In genomic region chr14:89600950-89601826, GRCh38 we compare ENCODE assay signal across 24 cellular contexts.
DNase-seq lines count a peak whose midpoint lies in the region; ATAC-seq and TF ChIP-seq lines count a peak whose summit lies in the region.
"Had no signal": no experiment of that assay in that cellular context is flagged by ENCODE, and none has a peak within 500 bp of the region (broad histone marks: within the 10 kb centered on the region; RNA-seq: fewer than 3 reads in every experiment).

No MANE protein-coding gene starts in this region.

- peaks cover 8% of the 10 kb centered on the region for H3K9me3 Mint-ChIP-seq in endothelial cell (ENCODE audit: unreplicated experiment)
- peaks cover 8 to 43% (median 25%) of the 10 kb centered on the region in 9 donors for H3K9me3 Mint-ChIP-seq in naive thymus-derived CD8-positive, alpha-beta T cell

- TF ChIP-seq CTCF in endothelial cell (IDR thresholded peaks at IDR 0.05; ENCODE audit: unreplicated experiment): no peak

- no peak overlapping the region for H3K9ac ChIP-seq in HUES48 (ENCODE audit: low read depth, low read length)

- H3K27ac Mint-ChIP-seq in endothelial cell (ENCODE audit: unreplicated experiment): peak overlapping the region; percentile 64
- H3K27ac Mint-ChIP-seq in naive thymus-derived CD8-positive, alpha-beta T cell: peak overlapping the region in 6 of 10 donors; percentile 24 to 65 (median 46)
- H3K27ac Mint-ChIP-seq: activated CD8-positive, alpha-beta memory T cell treated with anti-CD3 and anti-CD28 coated beads, Interleukin-2, amount 10 ng/mL, durations not matched to agents 7 days and 5 days; activated T-helper 17 cell treated with anti-CD3 and anti-CD28 coated beads, Interleukin-2, amount 50 U/mL, for 72 hours; B cell; progenitor cell of endocrine pancreas; stimulated activated naive CD8-positive, alpha-beta T cell treated with anti-CD3 and anti-CD28 coated beads, Interleukin-15, amount 100 ng/mL, for 72 hours had no signal

- H3K36me3 ChIP-seq in HUES48 (ENCODE audit: control insufficient read depth, insufficient read depth, low read length): no peaks in the 10 kb centered on the region; the same call in none of the 2 replicates

- no peak overlapping the region for H3K4me3 Mint-ChIP-seq in endothelial cell (ENCODE audit: unreplicated experiment)
- H3K4me3 Mint-ChIP-seq in naive thymus-derived CD8-positive, alpha-beta T cell: peak overlapping the region in 1 of 10 donors; percentile 37
- H3K4me3 Mint-ChIP-seq: activated CD8-positive, alpha-beta memory T cell treated with anti-CD3 and anti-CD28 coated beads, Interleukin-2, amount 10 ng/mL, durations not matched to agents 7 days and 5 days; activated T-helper 17 cell treated with anti-CD3 and anti-CD28 coated beads, Interleukin-2, amount 50 U/mL, for 72 hours; B cell; naive thymus-derived CD4-positive, alpha-beta T cell had no signal

- POLR2A ChIA-PET in naive thymus-derived CD8-positive, alpha-beta T cell (lab: Charles Lee): interaction anchor here (0.5 to 0.6 kb wide), 2 partner anchors 12 to 102 kb away, joined by 5 to 6 read pairs; no protein-coding TSS in a partner anchor

- peaks cover 24% of the 10 kb centered on the region for H3K9me3 ChIP-seq in HUES48 (ENCODE audit: control insufficient read depth, insufficient read depth, low read length)

- peaks cover 31% of the 10 kb centered on the region for H3K36me3 Mint-ChIP-seq in endothelial cell (ENCODE audit: low read depth, unreplicated experiment)
- H3K36me3 Mint-ChIP-seq in naive thymus-derived CD8-positive, alpha-beta T cell: peaks cover 29 to 48% (median 40%) of the 10 kb centered on the region in 3 donors

- peaks cover 32% of the 10 kb centered on the region for H3K4me1 ChIP-seq in HUES48 (ENCODE audit: control insufficient read depth, insufficient read depth, low read length)
- H3K4me1 ChIP-seq: transverse colon had no signal

- no peaks in the 10 kb centered on the region for H3K27me3 ChIP-seq in HUES48 (ENCODE audit: control insufficient read depth, insufficient read depth, low read length)
- H3K27me3 ChIP-seq: transverse colon had no signal

- peaks cover 9% of the 10 kb centered on the region for H3K4me1 Mint-ChIP-seq in endothelial cell (ENCODE audit: unreplicated experiment)
- H3K4me1 Mint-ChIP-seq in naive thymus-derived CD8-positive, alpha-beta T cell: peaks cover 30 to 57% (median 50%) of the 10 kb centered on the region in 4 donors

- H3K27ac ChIP-seq in HUES48 (ENCODE audit: low read depth, low read length): peak overlapping the region; percentile 36
- H3K27ac ChIP-seq: SK-N-MC, skin epidermis, transverse colon had no signal

- H3K4me3 ChIP-seq in HUES48 (ENCODE audit: low read depth, low read length): no peak overlapping the region
- H3K4me3 ChIP-seq: GM12878, SK-N-MC, skin epidermis, transverse colon had no signal

- DNase-seq in EH (ENCODE audit: low read depth): peak; percentile 98
- DNase-seq in endothelial cell (ENCODE audit: low spot score): no peak
- no peak for DNase-seq in naive thymus-derived CD8-positive, alpha-beta T cell
- DNase-seq in effector CD8-positive, alpha-beta T cell (lab: John Stamatoyannopoulos, UW): no peak
- DNase-seq in HuH-7 (ENCODE audit: low spot score): no peak
- DNase-seq: activated CD4-positive, alpha-beta T cell treated with anti-CD3 and anti-CD28 coated beads for 4 hours; activated CD8-positive, alpha-beta memory T cell treated with anti-CD3 and anti-CD28 coated beads, Interleukin-2, amount 10 ng/mL, durations not matched to agents 7 days and 5 days; caudate nucleus; effector CD4-positive, alpha-beta T cell; naive thymus-derived CD4-positive, alpha-beta T cell; stimulated activated CD4-positive, alpha-beta T cell treated with anti-CD3 and anti-CD28 coated beads, Interleukin-2, amount 100 ng/mL, for 48 hours; stimulated activated naive CD8-positive, alpha-beta T cell treated with anti-CD3 and anti-CD28 coated beads, Interleukin-15, amount 100 ng/mL, for 72 hours; transverse colon had no signal

- peaks cover 2% of the 10 kb centered on the region for H3K27me3 Mint-ChIP-seq in endothelial cell (ENCODE audit: unreplicated experiment)
- no peaks in the 10 kb centered on the region for H3K27me3 Mint-ChIP-seq in naive thymus-derived CD8-positive, alpha-beta T cell
- H3K27me3 Mint-ChIP-seq: activated CD8-positive, alpha-beta memory T cell treated with anti-CD3 and anti-CD28 coated beads, Interleukin-2, amount 10 ng/mL, durations not matched to agents 7 days and 5 days; activated T-helper 17 cell treated with anti-CD3 and anti-CD28 coated beads, Interleukin-2, amount 50 U/mL, for 72 hours; B cell; naive thymus-derived CD4-positive, alpha-beta T cell; progenitor cell of endocrine pancreas; stimulated activated naive CD8-positive, alpha-beta T cell treated with anti-CD3 and anti-CD28 coated beads, Interleukin-15, amount 100 ng/mL, for 72 hours had no signal

- no peak for ATAC-seq in naive thymus-derived CD8-positive, alpha-beta T cell
- ATAC-seq in HG02970 (IDR thresholded peaks at IDR 0.05; ENCODE audit: low FRiP score, unreplicated experiment) (no peak), HG02981 (IDR thresholded peaks at IDR 0.05; ENCODE audit: unreplicated experiment) (no peak)
- ATAC-seq: activated CD8-positive, alpha-beta memory T cell treated with anti-CD3 and anti-CD28 coated beads, Interleukin-2, amount 10 ng/mL, durations not matched to agents 7 days and 5 days; activated T-helper 17 cell treated with anti-CD3 and anti-CD28 coated beads, Interleukin-2, amount 50 U/mL, for 72 hours; GM12878; HCT116; naive thymus-derived CD4-positive, alpha-beta T cell; Panc1; stimulated activated naive CD8-positive, alpha-beta T cell treated with anti-CD3 and anti-CD28 coated beads, Interleukin-15, amount 100 ng/mL, for 72 hours had no signal
